In genomic region chr2:191670076-191670475, GRCh38 we compare ENCODE assay signal across 14 cellular contexts.
DNase-seq lines count a peak whose midpoint lies in the region; ATAC-seq and TF ChIP-seq lines count a peak whose summit lies in the region.
"Had no signal": no experiment of that assay in that cellular context is flagged by ENCODE, and none has a peak within 500 bp of the region (broad histone marks: within the 10 kb centered on the region; RNA-seq: fewer than 3 reads in every experiment).

No MANE protein-coding gene starts in this region.

- no peaks in the 10 kb centered on the region for H3K27me3 ChIP-seq in brain microvascular endothelial cell (replicated peaks)

- no peaks in the 10 kb centered on the region for H3K36me3 ChIP-seq in brain microvascular endothelial cell (replicated peaks)

- ATAC-seq in GM18505 (IDR thresholded peaks at IDR 0.05; ENCODE audit: unreplicated experiment) = peak; percentile 72
- ATAC-seq in GM19463 (IDR thresholded peaks at IDR 0.05; ENCODE audit: unreplicated experiment) = peak; percentile 54
- peak; percentile 48 for ATAC-seq in HG02798 (IDR thresholded peaks at IDR 0.05; ENCODE audit: poor library complexity, unreplicated experiment)
- ATAC-seq in HG03469 (IDR thresholded peaks at IDR 0.05; ENCODE audit: unreplicated experiment) = peak; percentile 61

- TF ChIP-seq POLR2A in GM18505 (IDR thresholded peaks at IDR 0.05; ENCODE audit: borderline replicate concordance, extremely low read depth, insufficient read depth, insufficient read length) = no peak

- TF ChIP-seq CTCF in brain microvascular endothelial cell (IDR thresholded peaks at IDR 0.05; ENCODE audit: low read depth, low read length, missing control alignments) = no peak

- in situ Hi-C loops in brain microvascular endothelial cell (cut with HindIII; ENCODE audit: low pct_ligation_motif_present, low sequenced_read_pairs) = no loop called here

- H3K4me3 ChIP-seq in brain microvascular endothelial cell (ENCODE audit: low read depth, low read length) = no peak overlapping the region
- H3K4me3 ChIP-seq: SK-N-MC had no signal

- no peak overlapping the region for H3K27ac ChIP-seq in brain microvascular endothelial cell
- H3K27ac ChIP-seq: SK-N-MC had no signal

- DNase-seq in activated effector memory CD4-positive, alpha-beta T cell treated with Interleukin-2 at 50 U/mL for 16 hours = no peak
- DNase-seq in NAMALWA (ENCODE audit: low spot score) (no peak), DMS79 treated with DMSO at 0.1 percent for 48 hours (lab: John Stamatoyannopoulos, UW) (no peak), brain microvascular endothelial cell (no peak)
- DNase-seq: activated CD4-positive, alpha-beta T cell treated with anti-CD3 and anti-CD28 coated beads, Interleukin-2, amount 10 ng/mL, durations not matched to agents 24 days and 14 days; activated naive CD4-positive, alpha-beta T cell treated with anti-CD3 and anti-CD28 coated beads, Interleukin-2, amount 50 U/mL, for 16 hours; NCI-H1694; NCI-H774; trophoblast cell had no signal
